13 cellular contexts compared by ENCODE assay signal in genomic region chr3:74302274-74302673, GRCh38.
"Had no signal": no experiment of that assay in that cellular context is flagged by ENCODE, and none has a peak within 500 bp of the region (broad histone marks: within the 10 kb centered on the region; RNA-seq: fewer than 3 reads in every experiment).

No MANE protein-coding gene starts in this region.

- DNase-seq: KBM-7, NCI-H1092, NCI-H1436 treated with DMSO at 0.1 percent for 48 hours, NCI-H1694, NCI-H187 treated with DMSO at 0.1 percent for 48 hours, NCI-H2029 treated with DMSO at 0.1 percent for 48 hours, NCI-H2171, NCI-H226, NCI-H446, NCI-H510A, NCI-H524 treated with DMSO at 0.1 percent for 48 hours, RPMI8226, SHP77 had no signal
